29 cellular contexts compared by ENCODE assay signal in the genomic region with DNA sequence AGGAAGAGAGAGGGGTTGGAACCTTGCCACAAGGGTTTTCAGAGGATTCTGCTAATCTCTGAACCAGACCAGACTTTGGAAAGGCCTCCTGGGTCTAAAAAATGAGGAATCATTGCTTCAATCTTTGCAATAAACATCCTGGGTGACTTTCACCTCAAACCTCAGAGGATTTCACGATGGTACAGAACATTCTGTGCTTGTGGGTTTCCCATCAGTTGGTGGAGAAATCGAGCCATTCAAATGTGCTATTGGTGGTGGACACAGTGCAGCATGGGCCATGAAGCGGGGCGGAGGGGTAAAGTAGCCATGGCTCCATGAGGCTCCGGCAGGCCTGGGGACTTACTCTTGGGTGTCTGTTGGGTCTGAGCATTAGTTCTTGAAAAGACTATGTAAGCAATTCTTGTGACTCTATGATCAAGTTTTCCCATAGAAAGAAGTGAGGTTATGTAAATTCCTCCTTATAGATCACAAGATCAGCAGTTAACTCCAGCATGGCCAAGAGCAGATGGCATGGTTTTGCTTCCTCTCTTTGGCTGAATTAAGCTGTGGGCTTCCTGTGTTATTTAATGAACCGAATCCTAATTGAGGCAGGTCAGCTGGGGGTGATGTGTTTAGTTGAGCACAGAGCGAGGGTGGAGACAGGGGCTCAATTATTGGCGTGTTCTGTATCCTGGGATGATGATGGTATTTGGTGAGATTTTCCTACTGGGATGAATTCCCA. TPM values are rescaled to one million over a fixed set of nuclear protein-coding genes. Genes with fewer than 3 reads are reported as not detected.
DNase-seq lines count a peak whose midpoint lies in the region; ATAC-seq and TF ChIP-seq lines count a peak whose summit lies in the region.
"Had no signal": no experiment of that assay in that cellular context is flagged by ENCODE, and none has a peak within 500 bp of the region (broad histone marks: within the 10 kb centered on the region; RNA-seq: fewer than 3 reads in every experiment).

No MANE protein-coding gene starts in this region.

- no peaks in the 10 kb centered on the region for H3K36me3 Mint-ChIP-seq in naive B cell
- no peaks in the 10 kb centered on the region for H3K36me3 Mint-ChIP-seq in CD4-positive, alpha-beta T cell (ENCODE audit: low read depth)
- H3K36me3 Mint-ChIP-seq: activated naive CD8-positive, alpha-beta T cell; mesothelial cell of epicardium; type B pancreatic cell; WTC11 had no signal

- H3K4me3 ChIP-seq in choroid plexus epithelial cell (ENCODE audit: low read depth, low read length) (no peak overlapping the region), upper lobe of right lung (no peak overlapping the region)
- H3K4me3 ChIP-seq: left ventricle myocardium inferior had no signal

- no peaks in the 10 kb centered on the region for H3K4me1 ChIP-seq in upper lobe of right lung
- H3K4me1 ChIP-seq: left ventricle myocardium inferior had no signal

- CTCF ChIA-PET in CD4-positive, alpha-beta T cell (lab: Charles Lee), result no interaction called here

- no peaks in the 10 kb centered on the region for H3K36me3 ChIP-seq in upper lobe of right lung
- H3K36me3 ChIP-seq: left ventricle myocardium inferior had no signal

- peak overlapping the region in 2 of 6 donors; percentile 19 to 24 for H3K27ac Mint-ChIP-seq in naive B cell
- no peak overlapping the region for H3K27ac Mint-ChIP-seq in CD4-positive, alpha-beta T cell
- H3K27ac Mint-ChIP-seq: activated naive CD8-positive, alpha-beta T cell; activated T-helper 2 cell treated with anti-CD3 and anti-CD28 coated beads, Interferon-gamma antibody, Interleukin-2, Interleukin-4, amounts not matched to agents 10 μg/mL and 5 μg/mL and 100 μg/mL, durations not matched to agents 14 hours and 24 hours and 36 hours; mesothelial cell of epicardium; type B pancreatic cell; WTC11 had no signal

- no peaks in the 10 kb centered on the region for H3K27me3 ChIP-seq in upper lobe of right lung
- no peaks in the 10 kb centered on the region for H3K27me3 ChIP-seq in CD4-positive, alpha-beta T cell (ENCODE audit: control insufficient read depth, insufficient read depth, low read length)

- peak; percentile 58 to 70 for ATAC-seq in naive B cell (ENCODE audit: low read depth in 2 of 2)
- ATAC-seq in upper lobe of right lung, result peak; percentile 43
- no peak for ATAC-seq in CD4-positive, alpha-beta T cell (ENCODE audit: poor library complexity)
- ATAC-seq: WTC11 had no signal

- peak overlapping the region in 1 of 8 donors; percentile 40 for H3K4me3 Mint-ChIP-seq in naive B cell
- no peak overlapping the region for H3K4me3 Mint-ChIP-seq in CD4-positive, alpha-beta T cell
- H3K4me3 Mint-ChIP-seq: activated naive CD8-positive, alpha-beta T cell; central memory CD8-positive, alpha-beta T cell; mesothelial cell of epicardium; nephron; type B pancreatic cell; WTC11 had no signal

- no peak overlapping the region for H3K27ac ChIP-seq in upper lobe of right lung
- no peak overlapping the region for H3K27ac ChIP-seq in CD4-positive, alpha-beta T cell (ENCODE audit: low read depth, low read length)
- H3K27ac ChIP-seq: epithelial cell of prostate, left ventricle myocardium inferior, parathyroid adenoma had no signal

- peaks cover 29 to 46% (median 39%) of the 10 kb centered on the region in 3 donors for H3K4me1 Mint-ChIP-seq in naive B cell
- peaks cover 28% of the 10 kb centered on the region for H3K4me1 Mint-ChIP-seq in CD4-positive, alpha-beta T cell (ENCODE audit: low read depth)

- peaks cover 31 to 40% (median 33%) of the 10 kb centered on the region in 3 donors for H3K27me3 Mint-ChIP-seq in naive B cell
- H3K27me3 Mint-ChIP-seq in CD4-positive, alpha-beta T cell, result peaks cover 1% of the 10 kb centered on the region
- H3K27me3 Mint-ChIP-seq: activated naive CD8-positive, alpha-beta T cell had no signal

- POLR2A ChIA-PET in CD4-positive, alpha-beta T cell (lab: Charles Lee), result no interaction called here

- no peak for TF ChIP-seq CTCF in choroid plexus epithelial cell (conservative IDR thresholded peaks at IDR 0.05; ENCODE audit: low read depth, low read length)
- no peak for TF ChIP-seq CTCF in upper lobe of right lung (IDR thresholded peaks at IDR 0.05)
- TF ChIP-seq CTCF in CD4-positive, alpha-beta T cell (IDR thresholded peaks at IDR 0.05), result no peak

- DNase-seq in SIG-M5 treated with dmso at 0.1 percent for 504 hours (lab: John Stamatoyannopoulos, UW; ENCODE audit: unreplicated experiment), result peak; percentile 36
- no peak for DNase-seq in SIG-M5 (lab: John Stamatoyannopoulos, UW)
- DNase-seq in choroid plexus epithelial cell (ENCODE audit: low read depth), result peak; percentile 50
- DNase-seq in naive B cell, result no peak
- DNase-seq in upper lobe of right lung, result no peak
- DNase-seq in stimulated activated CD4-positive, alpha-beta T cell treated with anti-CD3 and anti-CD28 coated beads, Interleukin-4, amount 100 ng/mL, for 24 hours, result no peak
- DNase-seq in CD4-positive, alpha-beta T cell, result no peak
- no peak for DNase-seq in stimulated activated CD4-positive, alpha-beta T cell treated with anti-CD3 and anti-CD28 coated beads, Interleukin-15, amount 100 ng/mL, for 24 hours
- DNase-seq: activated CD4-positive, alpha-beta T cell treated with anti-CD3 and anti-CD28 coated beads, Interleukin-2, amount 50 U/mL, for 48 hours; activated CD8-positive, alpha-beta memory T cell treated with anti-CD3 and anti-CD28 coated beads, Interleukin-2, amount 50 U/mL, for 48 hours; AML-193; H7; left ventricle myocardium inferior; NCI-H1092 treated with DMSO at 0.1 percent for 48 hours; NCI-H2029; NCI-H748 treated with DMSO at 0.1 percent for 48 hours; OCI-M1; right cardiac atrium; T-helper 9 cell had no signal

- peaks cover 0 to 6% (median 0%) of the 10 kb centered on the region in 7 donors for H3K9me3 Mint-ChIP-seq in naive B cell
- H3K9me3 Mint-ChIP-seq in CD4-positive, alpha-beta T cell, result no peaks in the 10 kb centered on the region
- H3K9me3 Mint-ChIP-seq: activated T-helper 2 cell treated with anti-CD3 and anti-CD28 coated beads, Interferon-gamma antibody, Interleukin-2, Interleukin-4, amounts not matched to agents 10 μg/mL and 5 μg/mL and 100 μg/mL, durations not matched to agents 14 hours and 24 hours and 36 hours; central memory CD8-positive, alpha-beta T cell; mesothelial cell of epicardium; nephron; type B pancreatic cell had no signal

- intact Hi-C loops in upper lobe of right lung (cut with DNase I), result no loop called here
- intact Hi-C loops in CD4-positive, alpha-beta T cell (cut with DNase I, micrococcal nuclease), result no loop called here

- H3K9me3 ChIP-seq in upper lobe of right lung, result no peaks in the 10 kb centered on the region
- H3K9me3 ChIP-seq in CD4-positive, alpha-beta T cell (ENCODE audit: control insufficient read depth, low read length), result no peaks in the 10 kb centered on the region
- H3K9me3 ChIP-seq: left ventricle myocardium inferior had no signal

RNA-seq across cellular contexts. Expression of a gene that starts 1.9 kb away (rescaled TPM):
- polyA plus RNA-seq in naive B cell (ENCODE audit: low read depth in 6 of 6), result under 1 TPM in 1 of 6 donors, not detected in 5; 0.70 TPM
- 17.0 TPM for total RNA-seq in upper lobe of right lung
- under 1 TPM; 0.31 to 0.47 TPM for total RNA-seq in CD4-positive, alpha-beta T cell
- total RNA-seq: Daoy, mesothelial cell of epicardium had no signal

Comparison
In these comparisons a context has a peak if more than half of its experiments do, and no peak if none do; other contexts are left out.
1. DNase-seq: peak in SIG-M5 treated with dmso at 0.1 percent for 504 hours (single experiment) and choroid plexus epithelial cell (single experiment); none in SIG-M5 (single experiment), naive B cell (single experiment), upper lobe of right lung (single experiment), stimulated activated CD4-positive, alpha-beta T cell treated with anti-CD3 and anti-CD28 coated beads, Interleukin-4, amount 100 ng/mL, for 24 hours (single experiment), CD4-positive, alpha-beta T cell (0 of 10) and stimulated activated CD4-positive, alpha-beta T cell treated with anti-CD3 and anti-CD28 coated beads, Interleukin-15, amount 100 ng/mL, for 24 hours (single experiment).
2. RNA of a gene that starts 1.9 kb away (total RNA-seq): 17.0 TPM in upper lobe of right lung (single experiment); 0.31 to 0.47 TPM in CD4-positive, alpha-beta T cell; every median in the first group is over 10 times any median in the second.